ENCODE assay signal across 3 cellular contexts in genomic region chr4:44502214-44502613, GRCh38. TPM values are rescaled to one million over a fixed set of nuclear protein-coding genes. Genes with fewer than 3 reads are reported as not detected.
"Had no signal": no experiment of that assay in that cellular context is flagged by ENCODE, and none has a peak within 500 bp of the region (broad histone marks: within the 10 kb centered on the region; RNA-seq: fewer than 3 reads in every experiment).

No MANE protein-coding gene starts in this region.

RNA-seq across cellular contexts. Expression of gene KCTD8, which starts 53.6 kb away (rescaled TPM):
- total RNA-seq: HepG2, HT-29 had no signal
- polyA plus RNA-seq: HepG2, IgD-negative memory B cell had no signal
